1 cellular context compared by ENCODE assay signal in genomic region chr18:13502585-13502984, GRCh38.
TF ChIP-seq lines count a peak whose summit lies in the region.

No MANE protein-coding gene starts in this region.

TF ChIP-seq in GM12878, 131 proteins besides CTCF, POLR2A, EP300 and RAD21 (continued from another document):
- TF ChIP-seq HSF1 (IDR thresholded peaks at IDR 0.05; ENCODE audit: low read depth, low read length) = no peak
TF ChIP-seq in GM12878: peak in this region for 0.
